13 cellular contexts compared by ENCODE assay signal in genomic region chr3:195160257-195160898, GRCh38.
DNase-seq lines count a peak whose midpoint lies in the region; ATAC-seq and TF ChIP-seq lines count a peak whose summit lies in the region.
"Had no signal": no experiment of that assay in that cellular context is flagged by ENCODE, and none has a peak within 500 bp of the region (broad histone marks: within the 10 kb centered on the region; RNA-seq: fewer than 3 reads in every experiment).

No MANE protein-coding gene starts in this region.

- DNase-seq in AG10803 (ENCODE audit: low read depth): peak; percentile 77
- peak; percentile 77 for DNase-seq in M059J (ENCODE audit: low read depth)
- no peak for DNase-seq in endothelial cell (ENCODE audit: low spot score)
- no peak for DNase-seq in LoVo (ENCODE audit: low spot score)
- DNase-seq in mesenteric fat pad (ENCODE audit: low spot score): no peak
- DNase-seq: activated CD4-positive, alpha-beta T cell treated with anti-CD3 and anti-CD28 coated beads for 4 hours; Calu3; NCI-H1436 treated with DMSO at 0.1 percent for 48 hours had no signal

- peaks cover 41% of the 10 kb centered on the region for H3K4me1 ChIP-seq in muscle layer of colon (ENCODE audit: insufficient read depth, low read length)

- H3K9me3 ChIP-seq in muscle layer of colon (ENCODE audit: low read length): no peaks in the 10 kb centered on the region

- no peak overlapping the region for H3K9ac ChIP-seq in muscle layer of colon (ENCODE audit: low read length)

- no peaks in the 10 kb centered on the region for H3K36me3 ChIP-seq in muscle layer of colon (ENCODE audit: insufficient read depth, low read length)

- peak overlapping the region; percentile 56 for H3K27ac ChIP-seq in muscle layer of colon (ENCODE audit: low read depth, low read length)

- no peaks in the 10 kb centered on the region for H3K27me3 ChIP-seq in muscle layer of colon (ENCODE audit: control insufficient read depth in 1 of 2, insufficient read depth in 2 of 2, low read length in 2 of 2)

- no peak for ATAC-seq in GM18870 (IDR thresholded peaks at IDR 0.05; ENCODE audit: unreplicated experiment)
- no peak for ATAC-seq in GM19463 (IDR thresholded peaks at IDR 0.05; ENCODE audit: unreplicated experiment)

- no peaks in the 10 kb centered on the region for H3K36me3 Mint-ChIP-seq in endothelial cell (ENCODE audit: low read depth, unreplicated experiment)

- peaks cover 78% of the 10 kb centered on the region for H3K4me1 Mint-ChIP-seq in endothelial cell (ENCODE audit: unreplicated experiment)

- H3K4me3 Mint-ChIP-seq in endothelial cell (ENCODE audit: unreplicated experiment): peak overlapping the region; percentile 65
- H3K4me3 Mint-ChIP-seq: neural crest cell; stimulated activated naive CD8-positive, alpha-beta T cell treated with anti-CD3 and anti-CD28 coated beads, Interleukin-15, Interleukin-2, amounts not matched to agents 100 ng/mL and 50 ng/mL, for 24 hours had no signal

- H3K9me3 Mint-ChIP-seq in endothelial cell (ENCODE audit: unreplicated experiment): no peaks in the 10 kb centered on the region
- H3K9me3 Mint-ChIP-seq: neural crest cell; stimulated activated naive CD8-positive, alpha-beta T cell treated with anti-CD3 and anti-CD28 coated beads, Interleukin-15, Interleukin-2, amounts not matched to agents 100 ng/mL and 50 ng/mL, for 24 hours had no signal

- H3K4me3 ChIP-seq in AG10803 (ENCODE audit: low read length) (peak overlapping the region; percentile 5; the same call in 1 of the 2 replicates), muscle layer of colon (ENCODE audit: low read depth in 1 of 2, low read length in 2 of 2) (no peak overlapping the region)

- peaks cover 10% of the 10 kb centered on the region for H3K27me3 Mint-ChIP-seq in endothelial cell (ENCODE audit: unreplicated experiment)
- H3K27me3 Mint-ChIP-seq: stimulated activated naive CD8-positive, alpha-beta T cell treated with anti-CD3 and anti-CD28 coated beads, Interleukin-15, Interleukin-2, amounts not matched to agents 100 ng/mL and 50 ng/mL, for 24 hours had no signal

- H3K27ac Mint-ChIP-seq in endothelial cell (ENCODE audit: unreplicated experiment): peak overlapping the region; percentile 93
- H3K27ac Mint-ChIP-seq: stimulated activated naive CD8-positive, alpha-beta T cell treated with anti-CD3 and anti-CD28 coated beads, Interleukin-15, Interleukin-2, amounts not matched to agents 100 ng/mL and 50 ng/mL, for 24 hours had no signal

- TF ChIP-seq CTCF in AG10803 (conservative IDR thresholded peaks at IDR 0.05; ENCODE audit: low read length) (no peak), endothelial cell (IDR thresholded peaks at IDR 0.05; ENCODE audit: unreplicated experiment) (no peak)

Comparison
In these comparisons a context has a peak if more than half of its experiments do, and no peak if none do; other contexts are left out.
1. DNase-seq: peak in AG10803 (single experiment) and M059J (single experiment); none in endothelial cell (single experiment), LoVo (single experiment) and mesenteric fat pad (single experiment).